ENCODE assay signal across 8 cellular contexts in the genomic region with DNA sequence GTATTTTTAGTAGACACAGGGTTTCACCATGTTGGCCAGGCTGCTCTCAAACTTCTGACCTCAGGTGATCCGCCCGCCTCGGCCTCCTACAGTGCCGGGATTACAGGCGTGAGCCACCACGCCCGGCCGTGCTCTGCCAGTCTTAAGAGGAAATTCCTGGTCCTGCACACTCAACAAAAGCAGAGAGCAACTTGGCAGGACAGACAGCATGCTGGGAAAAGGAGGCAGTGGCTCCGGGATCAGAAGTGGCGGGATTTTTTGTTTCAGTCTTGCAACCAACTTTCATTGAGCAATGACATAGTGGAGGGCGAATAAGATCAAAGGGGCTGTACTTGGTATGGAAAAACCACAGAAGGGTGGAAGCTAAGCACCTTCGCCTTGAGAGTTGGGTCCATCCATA. TPM values are rescaled to one million over a fixed set of nuclear protein-coding genes. Genes with fewer than 3 reads are reported as not detected.
A peak's percentile ranks its signal among the peaks of the same experiment; 100 is the strongest.
DNase-seq lines count a peak whose midpoint lies in the region; ATAC-seq and TF ChIP-seq lines count a peak whose summit lies in the region.

No MANE protein-coding gene starts in this region.

- no peak overlapping the region for H2BK120ac ChIP-seq in IMR-90 (ENCODE audit: low read depth, low read length)

- H3K4me3 Mint-ChIP-seq in effector memory CD8-positive, alpha-beta T cell, result peak overlapping the region; percentile 36 to 76

- peak overlapping the region in 1 of 2 experiments; percentile 56; a peak in 1 of 4 replicates for H4K8ac ChIP-seq in IMR-90 (ENCODE audit: low read depth in 2 of 2, low read length in 2 of 2)

- H2AFZ ChIP-seq in IMR-90 (replicated peaks; ENCODE audit: low read length, poor library complexity) (peak overlapping the region; percentile 74), neural cell (ENCODE audit: low read depth, low read length) (no peak overlapping the region)

- H3K79me1 ChIP-seq in IMR-90 (ENCODE audit: low read depth in 1 of 2, low read length in 2 of 2), result peaks cover 28 to 60% of the 10 kb centered on the region in 2 experiments

- H3K36me3 Mint-ChIP-seq in effector memory CD8-positive, alpha-beta T cell (ENCODE audit: insufficient read depth), result peaks cover 21% of the 10 kb centered on the region

- H3K27ac ChIP-seq in IMR-90 (ENCODE audit: insufficient read depth, low read length) (peak overlapping the region; percentile 56), neural cell (ENCODE audit: low read length) (no peak overlapping the region)

- 74% methylated on average over 5 of the region's 12 CpGs; no CpG with 5 or more reads in 1 of the 2 experiments for whole genome bisulfite sequencing in IMR-90 (ENCODE audit: extremely low coverage in 2 of 2, insufficient read length in 1 of 2), 2 experiments

- TF ChIP-seq POLR2A in IMR-90 (IDR thresholded peaks at IDR 0.05; ENCODE audit: low read depth, low read length), result no peak

- H2BK5ac ChIP-seq in IMR-90 (ENCODE audit: low read depth, low read length, poor library complexity, severe bottlenecking), result peak overlapping the region; percentile 81

- DNase-seq in BJ (ENCODE audit: low read depth) (no peak), IMR-90 (peak; percentile 54), cortex of kidney (lab: John Stamatoyannopoulos, UW) (no peak), NCI-H2196 (lab: John Stamatoyannopoulos, UW; ENCODE audit: unreplicated experiment) (no peak)
- DNase-seq in effector memory CD8-positive, alpha-beta T cell, result no peak

- no peaks in the 10 kb centered on the region for H3K27me3 ChIP-seq in BJ (ENCODE audit: control insufficient read depth, insufficient read depth, low read length)
- no peaks in the 10 kb centered on the region for H3K27me3 ChIP-seq in IMR-90 (ENCODE audit: control insufficient read depth, insufficient read depth, low read length)
- H3K27me3 ChIP-seq in neural cell (ENCODE audit: insufficient read depth, low read depth, low read length), result no peaks in the 10 kb centered on the region

- CTCF ChIA-PET in BJ (lab: Yijun Ruan, JAX) (interaction anchor here (0.6 to 3.3 kb wide), 4 partner anchors 14 to 671 kb away, joined by 3 to 11 read pairs (median 4); a partner anchor contains a TSS), IMR-90 (lab: Yijun Ruan, JAX) (no interaction called here)

- H2AK9ac ChIP-seq in IMR-90 (replicated peaks; ENCODE audit: low read depth, low read length, poor library complexity), result peak overlapping the region; percentile 53

- H3K9me3 ChIP-seq in IMR-90 (ENCODE audit: control insufficient read depth, insufficient read depth, low read length) (no peaks in the 10 kb centered on the region), neural cell (ENCODE audit: low read length) (no peaks in the 10 kb centered on the region)

- TF ChIP-seq RAD21 in IMR-90 (IDR thresholded peaks at IDR 0.05; ENCODE audit: low read length) (no peak), neural cell (conservative IDR thresholded peaks at IDR 0.05) (no peak)

- dilution Hi-C loops in IMR-90 (cut with HindIII; ENCODE audit: low sequenced_read_pairs, unreplicated experiment), result no loop called here

- no peak overlapping the region for H3K18ac ChIP-seq in IMR-90 (ENCODE audit: low read depth, low read length)

- H3K4me1 Mint-ChIP-seq in effector memory CD8-positive, alpha-beta T cell (ENCODE audit: low read depth in 2 of 2), result peaks cover 0 to 7% of the 10 kb centered on the region in 2 donors

- no peak overlapping the region for H2BK20ac ChIP-seq in IMR-90 (ENCODE audit: low read depth, low read length)

- POLR2A ChIA-PET in BJ (lab: Charles Lee) (no interaction called here), IMR-90 (lab: Charles Lee; ENCODE audit: unreplicated experiment) (no interaction called here)

- peak overlapping the region; percentile 68; the same call in 1 of the 2 replicates for H4K91ac ChIP-seq in IMR-90 (ENCODE audit: insufficient read depth, low read depth, low read length)

- H3K56ac ChIP-seq in IMR-90 (ENCODE audit: extremely low read depth, insufficient read depth, low read length), result 0 out of 2 replicates have a peak overlapping the region, but pooled peaks have one; percentile 8

- H3K9ac ChIP-seq in IMR-90 (ENCODE audit: low read depth, low read length), result peak overlapping the region; percentile 38; the same call in 1 of the 2 replicates
- no peak overlapping the region for H3K9ac ChIP-seq in neural cell (ENCODE audit: low read length)

- peaks cover 34% of the 10 kb centered on the region for H3K79me2 ChIP-seq in neural cell (replicated peaks; ENCODE audit: insufficient read depth, low read length)

- ATAC-seq in IMR-90 (ENCODE audit: low read depth), result no peak
- ATAC-seq in effector memory CD8-positive, alpha-beta T cell (replicated peaks), result no peak
- no peak for ATAC-seq in GM18873 (IDR thresholded peaks at IDR 0.05; ENCODE audit: low FRiP score, unreplicated experiment)
- no peak for ATAC-seq in HG03571 (IDR thresholded peaks at IDR 0.05; ENCODE audit: unreplicated experiment)

- H2BK15ac ChIP-seq in IMR-90 (ENCODE audit: low read depth, low read length), result 0 out of 3 replicates have a peak overlapping the region, but pooled peaks have one; percentile 47

- H3K4me2 ChIP-seq in IMR-90 (ENCODE audit: low read depth, low read length), result peak overlapping the region; percentile 89
- peak overlapping the region; percentile 87 for H3K4me2 ChIP-seq in neural cell (ENCODE audit: low read length)

- TF ChIP-seq EP300 in neural cell (conservative IDR thresholded peaks at IDR 0.05; ENCODE audit: poor library complexity, severe bottlenecking), result no peak

- H3F3A ChIP-seq in neural cell (ENCODE audit: insufficient read depth, low read length, poor library complexity, severe bottlenecking), result no peaks in the 10 kb centered on the region

- intact Hi-C loops in IMR-90 (cut with micrococcal nuclease), result loop anchor here (2.0 to 5.0 kb wide), 3 partner anchors 42 to 97 kb away; a partner anchor contains a TSS

- H3K9me2 ChIP-seq in neural cell (ENCODE audit: insufficient read depth, low read length), result no peaks in the 10 kb centered on the region

- no peaks in the 10 kb centered on the region for H3K9me3 Mint-ChIP-seq in effector memory CD8-positive, alpha-beta T cell

- peak overlapping the region; percentile 77 for H3K23ac ChIP-seq in IMR-90 (ENCODE audit: low read depth, low read length)

- TF ChIP-seq CTCF in BJ (IDR thresholded peaks at IDR 0.05; ENCODE audit: insufficient read depth, low read depth, low read length) (no peak), IMR-90 (conservative IDR thresholded peaks at IDR 0.05; ENCODE audit: low read depth, low read length) (no peak), neural cell (IDR thresholded peaks at IDR 0.05; ENCODE audit: poor library complexity, severe bottlenecking) (no peak)

- no peak overlapping the region for H3K27ac Mint-ChIP-seq in effector memory CD8-positive, alpha-beta T cell

- H3K4ac ChIP-seq in IMR-90 (ENCODE audit: low read depth, low read length), result peak overlapping the region; percentile 54

- H3K4me3 ChIP-seq in BJ (ENCODE audit: low read depth, low read length) (peak overlapping the region; percentile 28), IMR-90 (ENCODE audit: insufficient read depth, low read depth, low read length) (peak overlapping the region; percentile 78), neural cell (ENCODE audit: low read length) (peak overlapping the region; percentile 99)

- H4K20me1 ChIP-seq in IMR-90 (ENCODE audit: insufficient read depth, low read length), result peaks cover 54% of the 10 kb centered on the region
- H4K20me1 ChIP-seq in neural cell (ENCODE audit: insufficient read depth), result no peaks in the 10 kb centered on the region

- H3K4me1 ChIP-seq in IMR-90 (ENCODE audit: control insufficient read depth, insufficient read depth, low read length), result peaks cover 13% of the 10 kb centered on the region

- H4K5ac ChIP-seq in IMR-90 (ENCODE audit: low read depth, low read length), result no peak overlapping the region

- H3K27me3 Mint-ChIP-seq in effector memory CD8-positive, alpha-beta T cell, result no peaks in the 10 kb centered on the region

- peaks cover 1% of the 10 kb centered on the region for H3K36me3 ChIP-seq in BJ (ENCODE audit: control insufficient read depth, insufficient read depth, low read length)
- peaks cover 22% of the 10 kb centered on the region for H3K36me3 ChIP-seq in IMR-90 (ENCODE audit: control insufficient read depth, insufficient read depth, low read length)
- no peaks in the 10 kb centered on the region for H3K36me3 ChIP-seq in neural cell (ENCODE audit: insufficient read depth, low read length)

- in situ Hi-C loops in IMR-90 (cut with MboI; ENCODE audit: low sequenced_read_pairs), result no loop called here

- peak overlapping the region; percentile 61; the same call in 1 of the 2 replicates for H3K14ac ChIP-seq in IMR-90 (replicated peaks; ENCODE audit: low read depth, low read length)

- no TSS peak for BruUV-seq in IMR-90 (replicated peaks; lab: Mats Ljungman, UMichigan)

- peaks cover 42% of the 10 kb centered on the region for H3K9me1 ChIP-seq in IMR-90 (ENCODE audit: insufficient read depth, low read length)

- H2AK5ac ChIP-seq in IMR-90 (ENCODE audit: low read depth, low read length), result peak overlapping the region; percentile 96

TF ChIP-seq in IMR-90, 13 proteins besides CTCF, POLR2A, EP300 and RAD21 (continues in another document):
- peak; percentile 48; the same call in 1 of the 2 replicates for TF ChIP-seq CEBPB (IDR thresholded peaks at IDR 0.05; ENCODE audit: low read depth, low read length)

TF ChIP-seq in neural cell, 6 proteins besides CTCF, POLR2A, EP300 and RAD21 (continues in another document):
- TF ChIP-seq TAF1 (IDR thresholded peaks at IDR 0.05; ENCODE audit: low read depth) (no peak), SMC3 (conservative IDR thresholded peaks at IDR 0.05; ENCODE audit: poor library complexity) (no peak)

RNA-seq across cellular contexts. Expression of a gene that starts 2.1 kb away (rescaled TPM):
- polyA plus RNA-seq in BJ (2011; rRNA removed) (315 and 337 TPM in 2 replicates), IMR-90 (2012; rRNA removed) (282 and 297 TPM in 2 replicates), neural cell (50.0 and 51.5 TPM in 2 replicates)
- polyA minus RNA-seq in BJ (2011; rRNA and poly(A)+ RNA removed), result 116 and 120 TPM in 2 replicates
- 94.5 and 113 TPM in 2 replicates for total RNA-seq in IMR-90 (2012; rRNA removed)
- 164 and 189 TPM in 2 replicates for polyA plus RNA-seq in IMR-90 (2012; cell fraction: cytosol; rRNA removed)
- 79.4 and 107 TPM in 2 replicates for polyA plus RNA-seq in IMR-90 (2012; cell fraction: nucleus; rRNA removed; ENCODE audit: low replicate concordance)
- 42.9 and 49.1 TPM in 2 replicates for polyA minus RNA-seq in neural cell

RNA-seq across cellular contexts. Expression of a gene that starts 56.8 kb away (rescaled TPM):
- polyA plus RNA-seq in BJ (2011; rRNA removed), result 16.8 and 22.0 TPM in 2 replicates
- 52.3 and 57.1 TPM in 2 replicates for polyA minus RNA-seq in BJ (2011; rRNA and poly(A)+ RNA removed)
- total RNA-seq in IMR-90 (2012; rRNA removed), result 26.4 and 32.8 TPM in 2 replicates
- polyA plus RNA-seq in IMR-90 (2012; rRNA removed), result 6.0 and 7.3 TPM in 2 replicates
- 2.3 and 3.3 TPM in 2 replicates for polyA plus RNA-seq in IMR-90 (2012; cell fraction: cytosol; rRNA removed)
- polyA plus RNA-seq in IMR-90 (2012; cell fraction: nucleus; rRNA removed; ENCODE audit: low replicate concordance), result 3.4 and 22.1 TPM in 2 replicates
- 16.6 and 17.8 TPM in 2 replicates for polyA plus RNA-seq in neural cell
- 44.6 and 45.0 TPM in 2 replicates for polyA minus RNA-seq in neural cell

Comparison
In these comparisons a context has a peak if more than half of its experiments do, and no peak if none do; other contexts are left out.
1. H3K4me3 ChIP-seq: peak in every context shown above with its lines; median percentile 99 in neural cell; 78 in IMR-90; 28 in BJ.